1 cellular context compared by ENCODE assay signal in the genomic region with DNA sequence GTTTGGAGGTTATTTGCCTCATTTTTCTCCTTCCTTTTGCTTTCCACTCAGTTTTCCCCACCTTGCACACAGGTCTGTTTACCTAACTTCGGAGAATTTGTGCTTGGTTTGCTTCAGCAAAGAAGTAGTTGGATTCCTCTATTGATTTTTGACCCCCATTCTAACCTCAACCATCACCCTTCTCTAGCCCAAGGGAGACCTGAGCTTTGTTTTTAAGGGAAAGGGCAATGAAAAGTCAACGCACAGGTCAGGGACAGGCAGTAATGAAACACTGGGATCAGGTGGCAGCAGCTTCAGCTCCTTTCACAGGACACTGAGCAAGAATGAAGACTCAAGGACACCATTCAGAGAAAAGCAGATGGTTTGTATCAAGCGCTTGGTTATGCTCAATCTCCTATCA.
TF ChIP-seq lines count a peak whose summit lies in the region.

No MANE protein-coding gene starts in this region.

TF ChIP-seq in HepG2, 621 proteins besides CTCF, POLR2A, EP300 and RAD21 (continued from another document and continues in another):
- TF ChIP-seq MEIS1 (CRISPR knock-in tag; IDR thresholded peaks at IDR 0.05; ENCODE audit: borderline replicate concordance) (no peak), CHD4 (IDR thresholded peaks at IDR 0.05; ENCODE audit: borderline replicate concordance, low read length) (no peak), MED8 (CRISPR knock-in tag; IDR thresholded peaks at IDR 0.05; ENCODE audit: insufficient replicate concordance) (no peak), NFRKB (IDR thresholded peaks at IDR 0.05) (no peak), ZNF75D (CRISPR knock-in tag; IDR thresholded peaks at IDR 0.05; ENCODE audit: borderline replicate concordance) (no peak), SALL1 (CRISPR knock-in tag; IDR thresholded peaks at IDR 0.05) (peak; percentile 59; the same call in 1 of the 2 replicates), ZNF7 (CRISPR knock-in tag; IDR thresholded peaks at IDR 0.05) (no peak), ZNF276 (CRISPR knock-in tag; IDR thresholded peaks at IDR 0.05; ENCODE audit: low read depth) (no peak), TBX2 (CRISPR knock-in tag; IDR thresholded peaks at IDR 0.05; ENCODE audit: borderline replicate concordance) (peak; percentile 72; the same call in 1 of the 2 replicates), NR2F2 (IDR thresholded peaks at IDR 0.05; ENCODE audit: borderline replicate concordance, low read depth) (peak; percentile 99), HHEX (CRISPR knock-in tag; IDR thresholded peaks at IDR 0.05) (peak; percentile 72), DNMT1 (CRISPR knock-in tag; IDR thresholded peaks at IDR 0.05) (no peak), ZBTB46 (CRISPR knock-in tag; IDR thresholded peaks at IDR 0.05; ENCODE audit: borderline replicate concordance) (peak; percentile 99), HNF4G (IDR thresholded peaks at IDR 0.05; ENCODE audit: borderline replicate concordance, low read depth, low read length) (no peak), HNF4G (CRISPR knock-in tag; IDR thresholded peaks at IDR 0.05; ENCODE audit: borderline replicate concordance, low read depth) (no peak), REPIN1 (CRISPR knock-in tag; IDR thresholded peaks at IDR 0.05; ENCODE audit: borderline replicate concordance, low read depth) (peak; percentile 66; the same call in 1 of the 2 replicates), KLF16 (CRISPR knock-in tag; IDR thresholded peaks at IDR 0.05) (no peak), WIZ (CRISPR knock-in tag; IDR thresholded peaks at IDR 0.05) (no peak), ZMYM4 (CRISPR knock-in tag; IDR thresholded peaks at IDR 0.05) (peak; percentile 91), CBX1 (IDR thresholded peaks at IDR 0.05; ENCODE audit: low read depth) (no peak), ZNF350 (CRISPR knock-in tag; IDR thresholded peaks at IDR 0.05; ENCODE audit: borderline replicate concordance, low read depth) (no peak), GATAD1 (CRISPR knock-in tag; IDR thresholded peaks at IDR 0.05) (no peak), ZNF430 (CRISPR knock-in tag; IDR thresholded peaks at IDR 0.05) (no peak), SKI (IDR thresholded peaks at IDR 0.05; ENCODE audit: partially characterized antibody) (no peak), TERF1 (CRISPR knock-in tag; IDR thresholded peaks at IDR 0.05) (no peak), BRCA1 (CRISPR knock-in tag; IDR thresholded peaks at IDR 0.05) (no peak), NFE2 (CRISPR knock-in tag; IDR thresholded peaks at IDR 0.05) (no peak), NFIC (IDR thresholded peaks at IDR 0.05; ENCODE audit: low read length) (peak; percentile 70; the same call in 1 of the 2 replicates), KDM3A (CRISPR knock-in tag; IDR thresholded peaks at IDR 0.05; ENCODE audit: low read depth) (0 out of 2 replicates have a peak, but pooled peaks have one; percentile 32)
- TF ChIP-seq, protein P1, sequence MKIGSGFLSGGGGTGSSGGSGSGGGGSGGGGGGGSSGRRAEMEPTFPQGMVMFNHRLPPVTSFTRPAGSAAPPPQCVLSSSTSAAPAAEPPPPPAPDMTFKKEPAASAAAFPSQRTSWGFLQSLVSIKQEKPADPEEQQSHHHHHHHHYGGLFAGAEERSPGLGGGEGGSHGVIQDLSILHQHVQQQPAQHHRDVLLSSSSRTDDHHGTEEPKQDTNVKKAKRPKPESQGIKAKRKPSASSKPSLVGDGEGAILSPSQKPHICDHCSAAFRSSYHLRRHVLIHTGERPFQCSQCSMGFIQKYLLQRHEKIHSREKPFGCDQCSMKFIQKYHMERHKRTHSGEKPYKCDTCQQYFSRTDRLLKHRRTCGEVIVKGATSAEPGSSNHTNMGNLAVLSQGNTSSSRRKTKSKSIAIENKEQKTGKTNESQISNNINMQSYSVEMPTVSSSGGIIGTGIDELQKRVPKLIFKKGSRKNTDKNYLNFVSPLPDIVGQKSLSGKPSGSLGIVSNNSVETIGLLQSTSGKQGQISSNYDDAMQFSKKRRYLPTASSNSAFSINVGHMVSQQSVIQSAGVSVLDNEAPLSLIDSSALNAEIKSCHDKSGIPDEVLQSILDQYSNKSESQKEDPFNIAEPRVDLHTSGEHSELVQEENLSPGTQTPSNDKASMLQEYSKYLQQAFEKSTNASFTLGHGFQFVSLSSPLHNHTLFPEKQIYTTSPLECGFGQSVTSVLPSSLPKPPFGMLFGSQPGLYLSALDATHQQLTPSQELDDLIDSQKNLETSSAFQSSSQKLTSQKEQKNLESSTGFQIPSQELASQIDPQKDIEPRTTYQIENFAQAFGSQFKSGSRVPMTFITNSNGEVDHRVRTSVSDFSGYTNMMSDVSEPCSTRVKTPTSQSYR (CRISPR knock-in tag; IDR thresholded peaks at IDR 0.05; ENCODE audit: borderline replicate concordance): peak; percentile 68
- TF ChIP-seq, protein P2, sequence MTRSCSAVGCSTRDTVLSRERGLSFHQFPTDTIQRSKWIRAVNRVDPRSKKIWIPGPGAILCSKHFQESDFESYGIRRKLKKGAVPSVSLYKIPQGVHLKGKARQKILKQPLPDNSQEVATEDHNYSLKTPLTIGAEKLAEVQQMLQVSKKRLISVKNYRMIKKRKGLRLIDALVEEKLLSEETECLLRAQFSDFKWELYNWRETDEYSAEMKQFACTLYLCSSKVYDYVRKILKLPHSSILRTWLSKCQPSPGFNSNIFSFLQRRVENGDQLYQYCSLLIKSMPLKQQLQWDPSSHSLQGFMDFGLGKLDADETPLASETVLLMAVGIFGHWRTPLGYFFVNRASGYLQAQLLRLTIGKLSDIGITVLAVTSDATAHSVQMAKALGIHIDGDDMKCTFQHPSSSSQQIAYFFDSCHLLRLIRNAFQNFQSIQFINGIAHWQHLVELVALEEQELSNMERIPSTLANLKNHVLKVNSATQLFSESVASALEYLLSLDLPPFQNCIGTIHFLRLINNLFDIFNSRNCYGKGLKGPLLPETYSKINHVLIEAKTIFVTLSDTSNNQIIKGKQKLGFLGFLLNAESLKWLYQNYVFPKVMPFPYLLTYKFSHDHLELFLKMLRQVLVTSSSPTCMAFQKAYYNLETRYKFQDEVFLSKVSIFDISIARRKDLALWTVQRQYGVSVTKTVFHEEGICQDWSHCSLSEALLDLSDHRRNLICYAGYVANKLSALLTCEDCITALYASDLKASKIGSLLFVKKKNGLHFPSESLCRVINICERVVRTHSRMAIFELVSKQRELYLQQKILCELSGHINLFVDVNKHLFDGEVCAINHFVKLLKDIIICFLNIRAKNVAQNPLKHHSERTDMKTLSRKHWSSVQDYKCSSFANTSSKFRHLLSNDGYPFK (CRISPR knock-in tag; IDR thresholded peaks at IDR 0.05; ENCODE audit: borderline replicate concordance): no peak
- TF ChIP-seq, protein P3, sequence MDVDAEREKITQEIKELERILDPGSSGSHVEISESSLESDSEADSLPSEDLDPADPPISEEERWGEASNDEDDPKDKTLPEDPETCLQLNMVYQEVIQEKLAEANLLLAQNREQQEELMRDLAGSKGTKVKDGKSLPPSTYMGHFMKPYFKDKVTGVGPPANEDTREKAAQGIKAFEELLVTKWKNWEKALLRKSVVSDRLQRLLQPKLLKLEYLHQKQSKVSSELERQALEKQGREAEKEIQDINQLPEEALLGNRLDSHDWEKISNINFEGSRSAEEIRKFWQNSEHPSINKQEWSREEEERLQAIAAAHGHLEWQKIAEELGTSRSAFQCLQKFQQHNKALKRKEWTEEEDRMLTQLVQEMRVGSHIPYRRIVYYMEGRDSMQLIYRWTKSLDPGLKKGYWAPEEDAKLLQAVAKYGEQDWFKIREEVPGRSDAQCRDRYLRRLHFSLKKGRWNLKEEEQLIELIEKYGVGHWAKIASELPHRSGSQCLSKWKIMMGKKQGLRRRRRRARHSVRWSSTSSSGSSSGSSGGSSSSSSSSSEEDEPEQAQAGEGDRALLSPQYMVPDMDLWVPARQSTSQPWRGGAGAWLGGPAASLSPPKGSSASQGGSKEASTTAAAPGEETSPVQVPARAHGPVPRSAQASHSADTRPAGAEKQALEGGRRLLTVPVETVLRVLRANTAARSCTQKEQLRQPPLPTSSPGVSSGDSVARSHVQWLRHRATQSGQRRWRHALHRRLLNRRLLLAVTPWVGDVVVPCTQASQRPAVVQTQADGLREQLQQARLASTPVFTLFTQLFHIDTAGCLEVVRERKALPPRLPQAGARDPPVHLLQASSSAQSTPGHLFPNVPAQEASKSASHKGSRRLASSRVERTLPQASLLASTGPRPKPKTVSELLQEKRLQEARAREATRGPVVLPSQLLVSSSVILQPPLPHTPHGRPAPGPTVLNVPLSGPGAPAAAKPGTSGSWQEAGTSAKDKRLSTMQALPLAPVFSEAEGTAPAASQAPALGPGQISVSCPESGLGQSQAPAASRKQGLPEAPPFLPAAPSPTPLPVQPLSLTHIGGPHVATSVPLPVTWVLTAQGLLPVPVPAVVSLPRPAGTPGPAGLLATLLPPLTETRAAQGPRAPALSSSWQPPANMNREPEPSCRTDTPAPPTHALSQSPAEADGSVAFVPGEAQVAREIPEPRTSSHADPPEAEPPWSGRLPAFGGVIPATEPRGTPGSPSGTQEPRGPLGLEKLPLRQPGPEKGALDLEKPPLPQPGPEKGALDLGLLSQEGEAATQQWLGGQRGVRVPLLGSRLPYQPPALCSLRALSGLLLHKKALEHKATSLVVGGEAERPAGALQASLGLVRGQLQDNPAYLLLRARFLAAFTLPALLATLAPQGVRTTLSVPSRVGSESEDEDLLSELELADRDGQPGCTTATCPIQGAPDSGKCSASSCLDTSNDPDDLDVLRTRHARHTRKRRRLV (CRISPR knock-in tag; IDR thresholded peaks at IDR 0.05): no peak
- TF ChIP-seq, protein P4, sequence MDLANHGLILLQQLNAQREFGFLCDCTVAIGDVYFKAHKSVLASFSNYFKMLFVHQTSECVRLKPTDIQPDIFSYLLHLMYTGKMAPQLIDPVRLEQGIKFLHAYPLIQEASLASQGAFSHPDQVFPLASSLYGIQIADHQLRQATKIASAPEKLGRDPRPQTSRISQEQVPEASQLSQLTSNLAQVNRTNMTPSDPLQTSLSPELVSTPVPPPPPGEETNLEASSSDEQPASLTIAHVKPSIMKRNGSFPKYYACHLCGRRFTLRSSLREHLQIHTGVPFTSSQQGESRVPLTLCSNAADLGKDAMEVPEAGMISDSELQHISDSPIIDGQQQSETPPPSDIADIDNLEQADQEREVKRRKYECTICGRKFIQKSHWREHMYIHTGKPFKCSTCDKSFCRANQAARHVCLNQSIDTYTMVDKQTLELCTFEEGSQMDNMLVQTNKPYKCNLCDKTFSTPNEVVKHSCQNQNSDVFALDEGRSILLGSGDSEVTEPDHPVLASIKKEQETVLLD (CRISPR knock-in tag; IDR thresholded peaks at IDR 0.05; ENCODE audit: low read depth): no peak
- TF ChIP-seq, protein P5, sequence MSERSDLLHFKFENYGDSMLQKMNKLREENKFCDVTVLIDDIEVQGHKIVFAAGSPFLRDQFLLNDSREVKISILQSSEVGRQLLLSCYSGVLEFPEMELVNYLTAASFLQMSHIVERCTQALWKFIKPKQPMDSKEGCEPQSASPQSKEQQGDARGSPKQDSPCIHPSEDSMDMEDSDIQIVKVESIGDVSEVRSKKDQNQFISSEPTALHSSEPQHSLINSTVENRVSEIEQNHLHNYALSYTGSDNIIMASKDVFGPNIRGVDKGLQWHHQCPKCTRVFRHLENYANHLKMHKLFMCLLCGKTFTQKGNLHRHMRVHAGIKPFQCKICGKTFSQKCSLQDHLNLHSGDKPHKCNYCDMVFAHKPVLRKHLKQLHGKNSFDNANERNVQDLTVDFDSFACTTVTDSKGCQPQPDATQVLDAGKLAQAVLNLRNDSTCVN (CRISPR knock-in tag; IDR thresholded peaks at IDR 0.05; ENCODE audit: borderline replicate concordance): no peak
- TF ChIP-seq, protein P6, sequence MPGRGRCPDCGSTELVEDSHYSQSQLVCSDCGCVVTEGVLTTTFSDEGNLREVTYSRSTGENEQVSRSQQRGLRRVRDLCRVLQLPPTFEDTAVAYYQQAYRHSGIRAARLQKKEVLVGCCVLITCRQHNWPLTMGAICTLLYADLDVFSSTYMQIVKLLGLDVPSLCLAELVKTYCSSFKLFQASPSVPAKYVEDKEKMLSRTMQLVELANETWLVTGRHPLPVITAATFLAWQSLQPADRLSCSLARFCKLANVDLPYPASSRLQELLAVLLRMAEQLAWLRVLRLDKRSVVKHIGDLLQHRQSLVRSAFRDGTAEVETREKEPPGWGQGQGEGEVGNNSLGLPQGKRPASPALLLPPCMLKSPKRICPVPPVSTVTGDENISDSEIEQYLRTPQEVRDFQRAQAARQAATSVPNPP (CRISPR knock-in tag; IDR thresholded peaks at IDR 0.05): 0 out of 2 replicates have a peak, but pooled peaks have one; percentile 28
